21 cellular contexts compared by ENCODE assay signal in the genomic region with DNA sequence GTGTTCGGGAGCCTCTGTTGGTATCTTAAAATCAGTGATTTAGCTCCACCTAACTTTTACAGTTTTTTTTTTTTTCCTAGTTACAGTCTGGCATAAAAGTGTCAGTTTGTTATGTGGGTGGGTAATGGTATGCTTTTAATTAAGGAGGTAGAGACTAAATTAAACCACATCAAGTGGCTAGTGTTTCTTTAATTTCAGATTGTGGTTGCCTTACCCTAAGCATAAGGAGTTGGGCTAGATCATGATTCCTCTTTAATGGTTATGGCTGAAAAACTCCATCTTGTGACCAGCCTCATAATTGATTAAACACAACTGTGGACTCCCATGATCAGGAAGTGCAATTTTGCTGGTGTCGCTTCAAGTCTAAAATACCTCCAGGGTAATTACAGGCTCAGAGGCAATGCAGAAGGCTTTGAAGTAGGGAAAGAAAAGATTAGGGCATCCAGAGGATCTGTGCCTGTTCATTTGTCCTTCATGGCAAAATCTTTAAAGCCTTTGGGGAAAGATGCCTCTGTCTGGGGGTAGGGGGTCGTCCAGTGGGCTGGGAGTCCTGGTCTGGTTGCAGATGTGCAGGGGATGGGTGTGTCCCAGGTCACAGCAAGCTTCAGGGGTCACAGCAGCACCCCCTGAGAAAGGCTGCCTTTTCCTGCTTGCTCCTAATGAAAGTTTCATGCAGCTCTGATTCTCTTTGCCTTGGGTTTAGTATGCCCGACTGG.
"Had no signal": no experiment of that assay in that cellular context is flagged by ENCODE, and none has a peak within 500 bp of the region (broad histone marks: within the 10 kb centered on the region; RNA-seq: fewer than 3 reads in every experiment).

No MANE protein-coding gene starts in this region.

- H3K4me1 ChIP-seq: esophagus muscularis mucosa, gastrocnemius medialis, spleen, upper lobe of right lung had no signal

- H3K27me3 ChIP-seq: esophagus muscularis mucosa, gastrocnemius medialis, spleen had no signal

- H3K9me3 Mint-ChIP-seq: activated naive CD4-positive, alpha-beta T cell treated with anti-CD3 and anti-CD28 coated beads, Interleukin-2, amount 50 U/mL, for 24 hours; brain; dendritic cell treated with granulocyte-macrophage colony-stimulating factor and Interleukin-4, amounts not matched to agents 40 ng/mL and 50 ng/mL, for 4 days; memory B cell; T-helper 1 cell treated with Interleukin-12 subunit alpha and Interleukin-12 subunit beta and Interleukin-4 antibody, amounts not matched to agents 30 μg/mL and 1 μg/mL, for 36 hours; WTC11 had no signal

- ATAC-seq: gastrocnemius medialis, left cardiac atrium, mucosa of descending colon, upper lobe of right lung, WTC11 had no signal

- H3K27ac ChIP-seq: esophagus muscularis mucosa, gastrocnemius medialis, spleen, upper lobe of right lung had no signal

- H3K4me3 ChIP-seq: esophagus muscularis mucosa, gastrocnemius medialis, mucosa of descending colon, spleen, upper lobe of right lung had no signal

- H3K4me1 Mint-ChIP-seq: memory B cell had no signal

- H3K4me3 Mint-ChIP-seq: activated naive CD4-positive, alpha-beta T cell treated with anti-CD3 and anti-CD28 coated beads, Interleukin-2, amount 50 U/mL, for 24 hours; brain; dendritic cell treated with granulocyte-macrophage colony-stimulating factor and Interleukin-4, amounts not matched to agents 40 ng/mL and 50 ng/mL, for 4 days; memory B cell; T-helper 1 cell treated with Interleukin-12 subunit alpha and Interleukin-12 subunit beta and Interleukin-4 antibody, amounts not matched to agents 30 μg/mL and 1 μg/mL, for 36 hours; WTC11 had no signal

- DNase-seq: activated gamma-delta T cell treated with Interleukin-2 at 50 U/mL for 16 hours; activated T-cell treated with anti-CD3 and anti-CD28 coated beads, Interleukin-2, amount 50 U/mL, for 1 hour; anterior cingulate cortex; caudate nucleus; effector memory CD4-positive, alpha-beta T cell; gastrocnemius medialis; hypothalamus; left cardiac atrium; mucosa of descending colon; spleen; stimulated activated CD4-positive, alpha-beta T cell treated with anti-CD3 and anti-CD28 coated beads, Interleukin-4, amount 100 ng/mL, for 24 hours; stimulated activated naive CD4-positive, alpha-beta T cell treated with Interleukin-2 at 50 U/mL for 16 hours; T1000; upper lobe of right lung had no signal

- H3K27me3 Mint-ChIP-seq: activated naive CD4-positive, alpha-beta T cell treated with anti-CD3 and anti-CD28 coated beads, Interleukin-2, amount 50 U/mL, for 24 hours; brain; dendritic cell treated with granulocyte-macrophage colony-stimulating factor and Interleukin-4, amounts not matched to agents 40 ng/mL and 50 ng/mL, for 4 days; memory B cell had no signal

- H3K36me3 ChIP-seq: esophagus muscularis mucosa, gastrocnemius medialis, spleen, upper lobe of right lung had no signal

- H3K27ac Mint-ChIP-seq: activated naive CD4-positive, alpha-beta T cell treated with anti-CD3 and anti-CD28 coated beads, Interleukin-2, amount 50 U/mL, for 24 hours; dendritic cell treated with granulocyte-macrophage colony-stimulating factor and Interleukin-4, amounts not matched to agents 40 ng/mL and 50 ng/mL, for 4 days; memory B cell; T-helper 1 cell treated with Interleukin-12 subunit alpha and Interleukin-12 subunit beta and Interleukin-4 antibody, amounts not matched to agents 30 μg/mL and 1 μg/mL, for 36 hours; WTC11 had no signal

- H3K9me3 ChIP-seq: esophagus muscularis mucosa, gastrocnemius medialis, mucosa of descending colon, spleen, upper lobe of right lung had no signal

- H3K36me3 Mint-ChIP-seq: activated naive CD4-positive, alpha-beta T cell treated with anti-CD3 and anti-CD28 coated beads, Interleukin-2, amount 50 U/mL, for 24 hours; brain; memory B cell; WTC11 had no signal
